9 cellular contexts compared by ENCODE assay signal in genomic region chr17:75633484-75634375, GRCh38. TPM values are rescaled to one million over a fixed set of nuclear protein-coding genes. Genes with fewer than 3 reads are reported as not detected.
DNase-seq lines count a peak whose midpoint lies in the region; ATAC-seq and TF ChIP-seq lines count a peak whose summit lies in the region.
"Had no signal": no experiment of that assay in that cellular context is flagged by ENCODE, and none has a peak within 500 bp of the region (broad histone marks: within the 10 kb centered on the region; RNA-seq: fewer than 3 reads in every experiment).

No MANE protein-coding gene starts in this region.

- no peaks in the 10 kb centered on the region for H4K20me1 ChIP-seq in PC-3 (ENCODE audit: low read length)
- H4K20me1 ChIP-seq in neural cell (ENCODE audit: insufficient read depth) = no peaks in the 10 kb centered on the region

- TSS peak; percentile 47 for BruUV-seq in Calu3 (replicated peaks; lab: Mats Ljungman, UMichigan)
- no TSS peak for BruUV-seq in PC-3 (replicated peaks; lab: Mats Ljungman, UMichigan)

- peak overlapping the region; percentile 78 for H3K27ac Mint-ChIP-seq in Calu3 (ENCODE audit: unreplicated experiment)
- H3K27ac Mint-ChIP-seq: T-helper 1 cell treated with Interleukin-12 subunit alpha and Interleukin-12 subunit beta and Interleukin-4 antibody, amounts not matched to agents 30 μg/mL and 1 μg/mL, for 36 hours had no signal

- H3K36me3 Mint-ChIP-seq in Calu3 (ENCODE audit: insufficient read depth, unreplicated experiment) = peaks cover 41% of the 10 kb centered on the region

- TF ChIP-seq CTCF in Calu3 (IDR thresholded peaks at IDR 0.05; ENCODE audit: unreplicated experiment) = peak; percentile 44
- peak; percentile 89 for TF ChIP-seq CTCF in PC-3 (conservative IDR thresholded peaks at IDR 0.05; ENCODE audit: low read depth, low read length)
- peak; percentile 56 for TF ChIP-seq CTCF in fibroblast of villous mesenchyme (IDR thresholded peaks at IDR 0.05; ENCODE audit: insufficient read depth, low read depth, low read length)
- peak; percentile 70 for TF ChIP-seq CTCF in neural cell (IDR thresholded peaks at IDR 0.05; ENCODE audit: poor library complexity, severe bottlenecking)
- TF ChIP-seq CTCF in thoracic aorta (IDR thresholded peaks at IDR 0.05) = peak; percentile 55

- H3K9ac ChIP-seq in PC-3 (ENCODE audit: low read length) (peak overlapping the region; percentile 74), neural cell (ENCODE audit: low read length) (peak overlapping the region; percentile 21)

- POLR2A ChIA-PET in PC-3 (lab: Charles Lee; ENCODE audit: unreplicated experiment) = interaction anchor here (0.5 to 1.4 kb wide), 5 partner anchors 12 to 363 kb away, joined by 3 to 11 read pairs (median 5); partner anchors contain the start of gene MIF4GD

- H3K79me2 ChIP-seq in PC-3 (ENCODE audit: low read length) = no peaks in the 10 kb centered on the region
- H3K79me2 ChIP-seq in neural cell (replicated peaks; ENCODE audit: insufficient read depth, low read length) = no peaks in the 10 kb centered on the region

- peaks cover 16% of the 10 kb centered on the region for H3K4me1 ChIP-seq in PC-3 (ENCODE audit: insufficient read depth, low read length)
- peaks cover 10 to 23% of the 10 kb centered on the region in 2 donors for H3K4me1 ChIP-seq in thoracic aorta (ENCODE audit: control insufficient read depth in 1 of 2, low read depth in 2 of 2)

- H3K4me2 ChIP-seq in PC-3 (ENCODE audit: low read length) = peak overlapping the region; percentile 58
- H3K4me2 ChIP-seq in neural cell (ENCODE audit: low read length) = no peak overlapping the region

- H2AFZ ChIP-seq in PC-3 (ENCODE audit: low read length) (peak overlapping the region; percentile 47), neural cell (ENCODE audit: low read depth, low read length) (no peak overlapping the region)

- H3K4me3 Mint-ChIP-seq in Calu3 (ENCODE audit: low read depth, unreplicated experiment) = peak overlapping the region; percentile 46
- H3K4me3 Mint-ChIP-seq: T-helper 1 cell treated with Interleukin-12 subunit alpha and Interleukin-12 subunit beta and Interleukin-4 antibody, amounts not matched to agents 30 μg/mL and 1 μg/mL, for 36 hours had no signal

- in situ Hi-C loops in KBM-7 (cut with MboI; ENCODE audit: low pct_unique_long_range_greater_than_20kb, low sequenced_read_pairs) = no loop called here

- no peaks in the 10 kb centered on the region for H3F3A ChIP-seq in PC-3 (ENCODE audit: low read length, unreplicated experiment)
- no peaks in the 10 kb centered on the region for H3F3A ChIP-seq in neural cell (ENCODE audit: insufficient read depth, low read length, poor library complexity, severe bottlenecking)

- DNase-seq in Calu3 (peak; percentile 95), KBM-7 (peak; percentile 94), PC-3 (peak; percentile 98), fibroblast of villous mesenchyme (ENCODE audit: low read depth) (peak; percentile 93), thoracic aorta (ENCODE audit: low spot score) (peak; percentile 38)
- DNase-seq in activated effector memory CD4-positive, alpha-beta T cell treated with Interleukin-2 at 50 U/mL for 16 hours = peak; percentile 25

- no peaks in the 10 kb centered on the region for H3K9me3 ChIP-seq in PC-3 (ENCODE audit: low read length)
- no peaks in the 10 kb centered on the region for H3K9me3 ChIP-seq in neural cell (ENCODE audit: low read length)
- H3K9me3 ChIP-seq in thoracic aorta = no peaks in the 10 kb centered on the region

- H3K4me3 ChIP-seq in PC-3 (ENCODE audit: low read length) (no peak overlapping the region), fibroblast of villous mesenchyme (ENCODE audit: low read depth, low read length) (no peak overlapping the region), neural cell (ENCODE audit: low read length) (peak overlapping the region; percentile 45), thoracic aorta (peak overlapping the region; percentile 36)

- H3K36me3 ChIP-seq in PC-3 (ENCODE audit: low read depth, low read length) = no peaks in the 10 kb centered on the region
- no peaks in the 10 kb centered on the region for H3K36me3 ChIP-seq in neural cell (ENCODE audit: insufficient read depth, low read length)
- H3K36me3 ChIP-seq in thoracic aorta = no peaks in the 10 kb centered on the region

- no peaks in the 10 kb centered on the region for H3K27me3 ChIP-seq in PC-3 (ENCODE audit: low read length)
- no peaks in the 10 kb centered on the region for H3K27me3 ChIP-seq in neural cell (ENCODE audit: insufficient read depth, low read depth, low read length)
- no peaks in the 10 kb centered on the region for H3K27me3 ChIP-seq in thoracic aorta (replicated peaks; ENCODE audit: insufficient read depth)

- no peak for TF ChIP-seq EP300 in neural cell (conservative IDR thresholded peaks at IDR 0.05; ENCODE audit: poor library complexity, severe bottlenecking)

- H3K27me3 Mint-ChIP-seq in Calu3 (ENCODE audit: unreplicated experiment) = no peaks in the 10 kb centered on the region

- peak; percentile 51 for TF ChIP-seq RAD21 in neural cell (conservative IDR thresholded peaks at IDR 0.05)

- no peaks in the 10 kb centered on the region for H3K9me3 Mint-ChIP-seq in Calu3 (ENCODE audit: low read depth, unreplicated experiment)
- H3K9me3 Mint-ChIP-seq: T-helper 1 cell treated with Interleukin-12 subunit alpha and Interleukin-12 subunit beta and Interleukin-4 antibody, amounts not matched to agents 30 μg/mL and 1 μg/mL, for 36 hours had no signal

- intact Hi-C loops in Calu3 (cut with micrococcal nuclease; ENCODE audit: unreplicated experiment) = loop anchor here (2.0 kb wide), 1 partner anchor 19 kb away; no protein-coding TSS in a partner anchor
- intact Hi-C loops in PC-3 (cut with micrococcal nuclease) = loop anchor here (1.0 to 5.0 kb wide), 4 partner anchors 21 to 117 kb away; partner anchors contain the start of genes CASKIN2 and TSEN54

- peak overlapping the region; percentile 89 for H3K27ac ChIP-seq in PC-3 (ENCODE audit: low read length)
- H3K27ac ChIP-seq in neural cell (ENCODE audit: low read length) = no peak overlapping the region
- H3K27ac ChIP-seq in thoracic aorta = peak overlapping the region; percentile 64 to 71

- H3K9me2 ChIP-seq in PC-3 (replicated peaks; ENCODE audit: low read length) (no peaks in the 10 kb centered on the region), neural cell (ENCODE audit: insufficient read depth, low read length) (no peaks in the 10 kb centered on the region)

- CTCF ChIA-PET in Calu3 (lab: Charles Lee) = interaction anchor here (0.6 to 2.6 kb wide), 26 partner anchors 9 to 221 kb away, joined by 3 to 119 read pairs (median 6); partner anchors contain the start of genes RECQL5, SAP30BP, TMEM94 and TSEN54
- CTCF ChIA-PET in PC-3 (lab: Charles Lee) = interaction anchor here (0.6 to 2.7 kb wide), 31 partner anchors 8 to 739 kb away, joined by 3 to 83 read pairs (median 4); partner anchors contain the start of genes RECQL5, SAP30BP and TMEM94

- ATAC-seq in PC-3 (peak; percentile 82), thoracic aorta (ENCODE audit: insufficient number of reproducible peaks, low FRiP score, low read depth) (peak; percentile 65), HG02970 (IDR thresholded peaks at IDR 0.05; ENCODE audit: low FRiP score, unreplicated experiment) (no peak)

- peaks cover 16% of the 10 kb centered on the region for H3K4me1 Mint-ChIP-seq in Calu3 (ENCODE audit: low read depth, unreplicated experiment)

TF ChIP-seq in neural cell, 6 proteins besides CTCF, POLR2A, EP300 and RAD21 (continues in another document):
- TF ChIP-seq POLR2AphosphoS5 (IDR thresholded peaks at IDR 0.05) = no peak
- no peak for TF ChIP-seq REST (IDR thresholded peaks at IDR 0.05; ENCODE audit: borderline replicate concordance)

RNA-seq across cellular contexts. Expression of gene SMIM5, which starts 0.5 kb away (rescaled TPM):
- total RNA-seq in Calu3 (2022) = 1.9 and 3.5 TPM in 2 replicates
- 2.3 and 4.3 TPM in 2 replicates for total RNA-seq in PC-3 (2014; rRNA removed)
- total RNA-seq in fibroblast of villous mesenchyme = under 0.01 TPM in 1 of 2 replicates, not detected in the other
- 0.59 TPM in 1 of 2 replicates, not detected in the other for polyA plus RNA-seq in neural cell
- not detected in 2 replicates for polyA minus RNA-seq in neural cell
- under 1 TPM; 0.27 to 0.28 TPM for total RNA-seq in thoracic aorta

RNA-seq across cellular contexts. Expression of gene RECQL5, which starts 33.2 kb away (rescaled TPM):
- total RNA-seq in Calu3 (2022) (71.3 and 87.3 TPM in 2 replicates), PC-3 (2014; rRNA removed) (54.2 and 97.7 TPM in 2 replicates), fibroblast of villous mesenchyme (19.6 and 20.7 TPM in 2 replicates), thoracic aorta (10 to 100 TPM; 12.6 to 29.9 TPM)
- 9.6 and 15.7 TPM in 2 replicates for polyA plus RNA-seq in neural cell
- 10.8 and 19.7 TPM in 2 replicates for polyA minus RNA-seq in neural cell

RNA-seq across cellular contexts. Expression of gene SAP30BP, which starts 33.4 kb away (rescaled TPM):
- total RNA-seq in Calu3 (2022) (96.4 and 98.4 TPM in 2 replicates), PC-3 (2014; rRNA removed) (97.8 and 115 TPM in 2 replicates), fibroblast of villous mesenchyme (58.9 and 60.0 TPM in 2 replicates), thoracic aorta (10 to 100 TPM; 65.1 to 70.4 TPM)
- 129 and 156 TPM in 2 replicates for polyA plus RNA-seq in neural cell
- polyA minus RNA-seq in neural cell = 67.3 and 80.3 TPM in 2 replicates

RNA-seq across cellular contexts. Expression of gene MYO15B, which starts 46.1 kb away (rescaled TPM):
- total RNA-seq in Calu3 (2022) (58.4 and 78.6 TPM in 2 replicates), PC-3 (2014; rRNA removed) (3.2 and 7.1 TPM in 2 replicates), fibroblast of villous mesenchyme (1.6 and 3.9 TPM in 2 replicates), thoracic aorta (100 to 1,000 TPM; 103 to 151 TPM)
- 2.4 and 7.2 TPM in 2 replicates for polyA plus RNA-seq in neural cell
- 1.9 TPM in 1 of 2 replicates, not detected in the other for polyA minus RNA-seq in neural cell

Comparison
In these comparisons a context has a peak if more than half of its experiments do, and no peak if none do; other contexts are left out.
1. DNase-seq: peak in every context shown above with its lines; median percentile 98 in PC-3; 95 in Calu3; 94 in KBM-7; 93 in fibroblast of villous mesenchyme; 38 in thoracic aorta; 25 in activated effector memory CD4-positive, alpha-beta T cell treated with Interleukin-2 at 50 U/mL for 16 hours.
2. H3K4me3 ChIP-seq: peak in neural cell (single experiment) and thoracic aorta (single experiment); none in PC-3 (single experiment) and fibroblast of villous mesenchyme (single experiment).
3. Peak in every context shown above with its lines, with median percentiles within 50 percentile points of each other: CTCF ChIP-seq.